In the genomic region with DNA sequence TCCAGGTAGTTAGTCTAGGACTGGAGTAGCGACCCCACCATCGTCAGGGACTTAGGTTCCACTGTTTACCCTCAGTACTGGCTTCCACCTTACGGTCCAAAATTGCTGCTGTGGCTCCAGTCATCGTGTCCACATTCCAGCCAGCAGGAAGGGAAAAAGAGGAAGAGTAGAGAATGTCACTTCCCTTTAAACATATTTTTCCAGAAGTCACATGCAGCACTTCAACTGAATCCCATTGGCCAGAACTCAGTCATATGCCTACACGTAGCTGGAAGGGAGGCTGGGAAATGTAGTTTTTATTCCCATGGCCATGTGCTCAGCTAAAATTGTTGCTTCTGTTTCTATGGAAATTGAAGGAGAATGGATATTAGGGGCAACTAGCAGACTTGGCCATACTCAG, we compare ENCODE assay signal across 1 cellular context.
TF ChIP-seq lines count a peak whose summit lies in the region.

No MANE protein-coding gene starts in this region.

TF ChIP-seq in K562, 482 proteins besides CTCF, POLR2A, EP300 and RAD21 (continued from another document):
- TF ChIP-seq, protein P1, sequence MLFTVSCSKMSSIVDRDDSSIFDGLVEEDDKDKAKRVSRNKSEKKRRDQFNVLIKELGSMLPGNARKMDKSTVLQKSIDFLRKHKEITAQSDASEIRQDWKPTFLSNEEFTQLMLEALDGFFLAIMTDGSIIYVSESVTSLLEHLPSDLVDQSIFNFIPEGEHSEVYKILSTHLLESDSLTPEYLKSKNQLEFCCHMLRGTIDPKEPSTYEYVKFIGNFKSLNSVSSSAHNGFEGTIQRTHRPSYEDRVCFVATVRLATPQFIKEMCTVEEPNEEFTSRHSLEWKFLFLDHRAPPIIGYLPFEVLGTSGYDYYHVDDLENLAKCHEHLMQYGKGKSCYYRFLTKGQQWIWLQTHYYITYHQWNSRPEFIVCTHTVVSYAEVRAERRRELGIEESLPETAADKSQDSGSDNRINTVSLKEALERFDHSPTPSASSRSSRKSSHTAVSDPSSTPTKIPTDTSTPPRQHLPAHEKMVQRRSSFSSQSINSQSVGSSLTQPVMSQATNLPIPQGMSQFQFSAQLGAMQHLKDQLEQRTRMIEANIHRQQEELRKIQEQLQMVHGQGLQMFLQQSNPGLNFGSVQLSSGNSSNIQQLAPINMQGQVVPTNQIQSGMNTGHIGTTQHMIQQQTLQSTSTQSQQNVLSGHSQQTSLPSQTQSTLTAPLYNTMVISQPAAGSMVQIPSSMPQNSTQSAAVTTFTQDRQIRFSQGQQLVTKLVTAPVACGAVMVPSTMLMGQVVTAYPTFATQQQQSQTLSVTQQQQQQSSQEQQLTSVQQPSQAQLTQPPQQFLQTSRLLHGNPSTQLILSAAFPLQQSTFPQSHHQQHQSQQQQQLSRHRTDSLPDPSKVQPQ (CRISPR knock-in tag; IDR thresholded peaks at IDR 0.05; ENCODE audit: borderline replicate concordance) = no peak
- TF ChIP-seq BCL6 (CRISPR knock-in tag; IDR thresholded peaks at IDR 0.05) (no peak), MAZ (CRISPR knock-in tag; conservative IDR thresholded peaks at IDR 0.05 in 1 of 2, IDR thresholded peaks at IDR 0.05 in 1 of 2) (no peak), RAD51 (IDR thresholded peaks at IDR 0.05; ENCODE audit: borderline replicate concordance, low read depth) (peak; percentile 95), ZNF239 (CRISPR knock-in tag; IDR thresholded peaks at IDR 0.05) (no peak), ZNF24 (IDR thresholded peaks at IDR 0.05) (no peak)
- TF ChIP-seq, protein P2, sequence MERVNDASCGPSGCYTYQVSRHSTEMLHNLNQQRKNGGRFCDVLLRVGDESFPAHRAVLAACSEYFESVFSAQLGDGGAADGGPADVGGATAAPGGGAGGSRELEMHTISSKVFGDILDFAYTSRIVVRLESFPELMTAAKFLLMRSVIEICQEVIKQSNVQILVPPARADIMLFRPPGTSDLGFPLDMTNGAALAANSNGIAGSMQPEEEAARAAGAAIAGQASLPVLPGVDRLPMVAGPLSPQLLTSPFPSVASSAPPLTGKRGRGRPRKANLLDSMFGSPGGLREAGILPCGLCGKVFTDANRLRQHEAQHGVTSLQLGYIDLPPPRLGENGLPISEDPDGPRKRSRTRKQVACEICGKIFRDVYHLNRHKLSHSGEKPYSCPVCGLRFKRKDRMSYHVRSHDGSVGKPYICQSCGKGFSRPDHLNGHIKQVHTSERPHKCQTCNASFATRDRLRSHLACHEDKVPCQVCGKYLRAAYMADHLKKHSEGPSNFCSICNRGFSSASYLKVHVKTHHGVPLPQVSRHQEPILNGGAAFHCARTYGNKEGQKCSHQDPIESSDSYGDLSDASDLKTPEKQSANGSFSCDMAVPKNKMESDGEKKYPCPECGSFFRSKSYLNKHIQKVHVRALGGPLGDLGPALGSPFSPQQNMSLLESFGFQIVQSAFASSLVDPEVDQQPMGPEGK (CRISPR knock-in tag; IDR thresholded peaks at IDR 0.05; ENCODE audit: borderline replicate concordance) = no peak
- TF ChIP-seq, protein P3, sequence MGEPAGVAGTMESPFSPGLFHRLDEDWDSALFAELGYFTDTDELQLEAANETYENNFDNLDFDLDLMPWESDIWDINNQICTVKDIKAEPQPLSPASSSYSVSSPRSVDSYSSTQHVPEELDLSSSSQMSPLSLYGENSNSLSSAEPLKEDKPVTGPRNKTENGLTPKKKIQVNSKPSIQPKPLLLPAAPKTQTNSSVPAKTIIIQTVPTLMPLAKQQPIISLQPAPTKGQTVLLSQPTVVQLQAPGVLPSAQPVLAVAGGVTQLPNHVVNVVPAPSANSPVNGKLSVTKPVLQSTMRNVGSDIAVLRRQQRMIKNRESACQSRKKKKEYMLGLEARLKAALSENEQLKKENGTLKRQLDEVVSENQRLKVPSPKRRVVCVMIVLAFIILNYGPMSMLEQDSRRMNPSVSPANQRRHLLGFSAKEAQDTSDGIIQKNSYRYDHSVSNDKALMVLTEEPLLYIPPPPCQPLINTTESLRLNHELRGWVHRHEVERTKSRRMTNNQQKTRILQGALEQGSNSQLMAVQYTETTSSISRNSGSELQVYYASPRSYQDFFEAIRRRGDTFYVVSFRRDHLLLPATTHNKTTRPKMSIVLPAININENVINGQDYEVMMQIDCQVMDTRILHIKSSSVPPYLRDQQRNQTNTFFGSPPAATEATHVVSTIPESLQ (CRISPR knock-in tag; IDR thresholded peaks at IDR 0.05) = no peak
- TF ChIP-seq, protein P4, sequence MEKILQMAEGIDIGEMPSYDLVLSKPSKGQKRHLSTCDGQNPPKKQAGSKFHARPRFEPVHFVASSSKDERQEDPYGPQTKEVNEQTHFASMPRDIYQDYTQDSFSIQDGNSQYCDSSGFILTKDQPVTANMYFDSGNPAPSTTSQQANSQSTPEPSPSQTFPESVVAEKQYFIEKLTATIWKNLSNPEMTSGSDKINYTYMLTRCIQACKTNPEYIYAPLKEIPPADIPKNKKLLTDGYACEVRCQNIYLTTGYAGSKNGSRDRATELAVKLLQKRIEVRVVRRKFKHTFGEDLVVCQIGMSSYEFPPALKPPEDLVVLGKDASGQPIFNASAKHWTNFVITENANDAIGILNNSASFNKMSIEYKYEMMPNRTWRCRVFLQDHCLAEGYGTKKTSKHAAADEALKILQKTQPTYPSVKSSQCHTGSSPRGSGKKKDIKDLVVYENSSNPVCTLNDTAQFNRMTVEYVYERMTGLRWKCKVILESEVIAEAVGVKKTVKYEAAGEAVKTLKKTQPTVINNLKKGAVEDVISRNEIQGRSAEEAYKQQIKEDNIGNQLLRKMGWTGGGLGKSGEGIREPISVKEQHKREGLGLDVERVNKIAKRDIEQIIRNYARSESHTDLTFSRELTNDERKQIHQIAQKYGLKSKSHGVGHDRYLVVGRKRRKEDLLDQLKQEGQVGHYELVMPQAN (IDR thresholded peaks at IDR 0.05; ENCODE audit: borderline replicate concordance) = no peak
